Comparison of ENCODE assay signal across 8 cellular contexts in genomic region chr12:75658826-75659823, GRCh38.
DNase-seq lines count a peak whose midpoint lies in the region; ATAC-seq and TF ChIP-seq lines count a peak whose summit lies in the region.

No MANE protein-coding gene starts in this region.

- no peak overlapping the region for H3K4me3 ChIP-seq in left ventricle myocardium inferior

- H3K36me3 ChIP-seq in left ventricle myocardium inferior = no peaks in the 10 kb centered on the region

- H3K27me3 ChIP-seq in left ventricle myocardium inferior (ENCODE audit: low read depth) = no peaks in the 10 kb centered on the region

- no peaks in the 10 kb centered on the region for H3K9me3 Mint-ChIP-seq in nephron progenitor cell
- no peaks in the 10 kb centered on the region for H3K9me3 Mint-ChIP-seq in immature natural killer cell

- H3K4me3 Mint-ChIP-seq in nephron progenitor cell (no peak overlapping the region), immature natural killer cell (no peak overlapping the region)

- no peaks in the 10 kb centered on the region for H3K9me3 ChIP-seq in left ventricle myocardium inferior (replicated peaks)

- peak; percentile 43 for DNase-seq in GM03348 (ENCODE audit: low spot score)
- DNase-seq in NCI-H2029 (lab: John Stamatoyannopoulos, UW) = peak; percentile 81
- peak; percentile 63 for DNase-seq in astrocyte of the hippocampus (ENCODE audit: low read depth, low spot score)
- no peak for DNase-seq in nephron progenitor cell
- DNase-seq in left ventricle myocardium inferior = no peak
- no peak for DNase-seq in immature natural killer cell

- no peak for TF ChIP-seq CTCF in nephron progenitor cell (IDR thresholded peaks at IDR 0.05)
- TF ChIP-seq CTCF in left ventricle myocardium inferior (IDR thresholded peaks at IDR 0.05; ENCODE audit: borderline replicate concordance) = no peak

- H3K36me3 Mint-ChIP-seq in nephron progenitor cell (ENCODE audit: low read depth) (no peaks in the 10 kb centered on the region), immature natural killer cell (no peaks in the 10 kb centered on the region)

- no peak for ATAC-seq in GM19395 (IDR thresholded peaks at IDR 0.05; ENCODE audit: unreplicated experiment)
- ATAC-seq in GM21576 (IDR thresholded peaks at IDR 0.05; ENCODE audit: unreplicated experiment) = no peak

- peaks cover 9% of the 10 kb centered on the region for H3K4me1 Mint-ChIP-seq in nephron progenitor cell
- H3K4me1 Mint-ChIP-seq in immature natural killer cell = peaks cover 0 to 18% of the 10 kb centered on the region in 2 donors

- intact Hi-C loops in left ventricle myocardium inferior (cut with micrococcal nuclease) = no loop called here

- H3K27me3 Mint-ChIP-seq in nephron progenitor cell (ENCODE audit: low read depth, poor library complexity) (no peaks in the 10 kb centered on the region), immature natural killer cell (ENCODE audit: low read depth in 3 of 3) (no peaks in the 10 kb centered on the region)

- no peaks in the 10 kb centered on the region for H3K4me1 ChIP-seq in left ventricle myocardium inferior

- H3K27ac Mint-ChIP-seq in nephron progenitor cell (peak overlapping the region; percentile 17), immature natural killer cell (no peak overlapping the region)

- no peak overlapping the region for H3K27ac ChIP-seq in left ventricle myocardium inferior (replicated peaks)

Comparison
In these comparisons a context has a peak if more than half of its experiments do, and no peak if none do; other contexts are left out.
1. DNase-seq: peak in GM03348 (single experiment), NCI-H2029 (single experiment) and astrocyte of the hippocampus (single experiment); none in nephron progenitor cell (single experiment), left ventricle myocardium inferior (single experiment) and immature natural killer cell (0 of 3).